8 cellular contexts compared by ENCODE assay signal in genomic region chrX:70635227-70635626, GRCh38.
"Had no signal": no experiment of that assay in that cellular context is flagged by ENCODE, and none has a peak within 500 bp of the region (broad histone marks: within the 10 kb centered on the region; RNA-seq: fewer than 3 reads in every experiment).

No MANE protein-coding gene starts in this region.

- H3K4me1 ChIP-seq: HAP-1 had no signal

- H3K4me1 Mint-ChIP-seq: GM23338, IgD-negative memory B cell had no signal

- H3K27ac ChIP-seq: HL-60 had no signal

- H3K4me3 ChIP-seq: GM23338, HAP-1 had no signal

- H3K4me3 Mint-ChIP-seq: GM23338, HFFc6 had no signal

- H3K9me3 ChIP-seq: HAP-1 had no signal

- DNase-seq: HFFc6, KBM-7 had no signal

- H3K27me3 Mint-ChIP-seq: IgD-negative memory B cell had no signal

- ATAC-seq: GM23338, HCT116, HepG2 had no signal

- H3K27ac Mint-ChIP-seq: GM23338, HFFc6 had no signal

- H3K9me3 Mint-ChIP-seq: HFFc6 had no signal

- H3K4me2 ChIP-seq: GM23338 had no signal

- H3K36me3 ChIP-seq: HAP-1 had no signal
